In the genomic region with DNA sequence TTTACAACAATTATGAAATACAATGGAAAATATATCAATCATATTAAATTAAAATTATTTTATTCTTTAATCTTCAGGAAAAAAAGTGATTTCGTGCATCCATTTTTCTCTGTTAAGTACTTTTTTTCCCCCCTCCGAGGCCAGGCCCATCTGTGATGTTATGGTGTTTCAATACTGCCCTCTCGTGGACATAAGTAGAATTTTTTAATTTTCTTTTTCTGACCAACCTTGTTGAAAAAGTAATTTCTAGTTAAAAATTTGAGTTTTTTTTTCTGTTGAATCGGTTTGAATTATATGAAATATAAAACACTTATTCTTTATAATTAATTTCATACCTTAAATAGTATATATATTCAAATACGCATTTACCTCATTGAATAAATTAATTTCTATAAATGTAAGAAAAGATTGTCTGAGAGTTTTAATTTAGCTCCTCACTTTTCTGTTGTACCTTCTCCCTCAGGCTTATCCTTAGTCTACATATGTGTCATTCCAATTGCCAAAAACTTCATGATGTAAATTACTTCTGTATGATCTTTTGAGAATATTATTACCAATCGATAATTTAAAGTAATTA, we compare ENCODE assay signal across 8 cellular contexts.
DNase-seq lines count a peak whose midpoint lies in the region; TF ChIP-seq lines count a peak whose summit lies in the region.

No MANE protein-coding gene starts in this region.

- H3K4me3 ChIP-seq in AG09309 (ENCODE audit: control insufficient read depth, low read depth, low read length) (no peak overlapping the region), GM12864 (ENCODE audit: low read depth, low read length) (no peak overlapping the region), foreskin fibroblast (ENCODE audit: low read depth in 1 of 2, low read length in 2 of 2) (no peak overlapping the region)

- TF ChIP-seq CTCF in AG09309 (IDR thresholded peaks at IDR 0.05; ENCODE audit: control insufficient read depth, insufficient read depth, low read depth, low read length, missing control alignments): peak; percentile 56
- peak; percentile 38 for TF ChIP-seq CTCF in GM12864 (IDR thresholded peaks at IDR 0.05; ENCODE audit: low read depth, low read length, missing control alignments)
- peak; percentile 57 for TF ChIP-seq CTCF in foreskin fibroblast (IDR thresholded peaks at IDR 0.05; ENCODE audit: low read depth, low read length)

- in situ Hi-C loops in KBM-7 (cut with MboI; ENCODE audit: low pct_unique_long_range_greater_than_20kb, low sequenced_read_pairs): no loop called here
- in situ Hi-C loops in SK-MEL-5 (cut with HindIII; ENCODE audit: low pct_unique_long_range_greater_than_20kb, low sequenced_read_pairs): no loop called here

- no peak for DNase-seq in AG09309 (ENCODE audit: low read depth)
- no peak for DNase-seq in GM12864 (ENCODE audit: low read depth)
- DNase-seq in KBM-7: peak; percentile 27
- peak; percentile 60 for DNase-seq in SK-MEL-5 (ENCODE audit: low read depth, low spot score)
- DNase-seq in foreskin fibroblast: peak in 1 of 2 donors; percentile 0
- DNase-seq in superior temporal gyrus (ENCODE audit: extremely low spot score): peak; percentile 48
- DNase-seq in mesenteric fat pad (ENCODE audit: low spot score): no peak
- DNase-seq in activated CD4-positive, CD25-positive, alpha-beta regulatory T cell treated with anti-CD3 and anti-CD28 coated beads, Interleukin-2, amount 50 U/mL, for 72 hours: no peak

Comparison
In these comparisons a context has a peak if more than half of its experiments do, and no peak if none do; other contexts are left out.
1. DNase-seq: peak in KBM-7 (single experiment), SK-MEL-5 (single experiment) and superior temporal gyrus (single experiment); none in AG09309 (single experiment), GM12864 (single experiment), mesenteric fat pad (single experiment) and activated CD4-positive, CD25-positive, alpha-beta regulatory T cell treated with anti-CD3 and anti-CD28 coated beads, Interleukin-2, amount 50 U/mL, for 72 hours (single experiment).
2. Peak in every context shown above with its lines, with median percentiles within 50 percentile points of each other: CTCF ChIP-seq.